ENCODE assay signal across 9 cellular contexts in the genomic region with DNA sequence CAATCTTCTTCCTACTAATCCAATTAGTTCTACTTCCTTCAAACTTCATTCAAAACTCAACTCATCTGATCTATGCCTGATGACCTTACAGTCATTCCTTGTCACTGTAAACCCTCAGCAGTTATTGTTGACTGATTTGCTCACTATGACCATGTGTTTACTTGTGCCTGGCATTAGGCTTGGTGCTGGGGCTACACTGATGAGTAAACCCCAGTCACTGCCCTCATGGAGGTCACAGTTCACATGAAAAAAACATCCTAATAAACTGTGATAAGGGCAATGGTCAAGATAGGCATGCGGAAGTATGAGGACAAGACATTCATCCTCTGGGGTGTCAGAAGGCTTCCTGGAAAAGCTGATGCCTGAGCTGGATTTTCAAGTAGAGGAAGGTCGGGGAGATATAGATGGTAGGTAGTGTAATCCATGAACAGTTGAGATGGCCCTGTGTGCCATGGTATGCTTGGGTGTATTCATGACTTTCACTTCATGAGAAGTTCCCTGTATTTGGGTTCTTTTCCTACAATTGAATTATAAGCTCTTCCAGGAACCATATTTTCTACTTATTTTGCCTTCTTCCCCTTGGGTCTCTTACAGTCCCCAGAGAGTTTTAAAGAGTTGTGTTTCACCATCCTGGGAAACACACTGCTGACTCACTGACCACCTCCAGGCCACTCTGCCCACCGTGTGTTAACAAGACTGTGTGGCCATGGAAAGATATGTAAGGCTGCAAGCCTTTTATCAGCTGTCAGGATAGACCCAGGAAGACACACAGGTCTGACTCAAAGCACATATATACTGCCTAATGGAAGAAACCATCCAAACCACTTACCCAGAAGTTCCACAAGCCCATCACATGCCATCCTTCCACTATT. TPM values are rescaled to one million over a fixed set of nuclear protein-coding genes. Genes with fewer than 3 reads are reported as not detected.
A peak's percentile ranks its signal among the peaks of the same experiment; 100 is the strongest.
DNase-seq lines count a peak whose midpoint lies in the region; TF ChIP-seq lines count a peak whose summit lies in the region.
"Had no signal": no experiment of that assay in that cellular context is flagged by ENCODE, and none has a peak within 500 bp of the region (broad histone marks: within the 10 kb centered on the region; RNA-seq: fewer than 3 reads in every experiment).

No MANE protein-coding gene starts in this region.

- H3K36me3 ChIP-seq in SK-N-MC (ENCODE audit: insufficient read depth, low read length), result no peaks in the 10 kb centered on the region

- H3K9me3 ChIP-seq in SK-N-MC (ENCODE audit: low read depth, low read length), result no peaks in the 10 kb centered on the region

- intact Hi-C loops in lower leg skin (cut with DNase I; ENCODE audit: low total_unique reads), result no loop called here

- DNase-seq in DMS53 (lab: John Stamatoyannopoulos, UW) (peak; percentile 21), DMS53 treated with DMSO at 0.1 percent for 48 hours (lab: John Stamatoyannopoulos, UW; ENCODE audit: unreplicated experiment) (no peak), SK-N-MC (ENCODE audit: low read depth, low spot score) (no peak), fibroblast of peridontal ligament (ENCODE audit: extremely low read depth) (peak; percentile 55), skeletal muscle cell (ENCODE audit: low read depth) (peak; percentile 83), substantia nigra (lab: John Stamatoyannopoulos, UW) (no peak), NCI-H1436 (lab: John Stamatoyannopoulos, UW) (no peak), lower leg skin (ENCODE audit: low spot score in 2 of 2) (no peak)
- DNase-seq: SHP77 treated with DMSO at 0.1 percent for 48 hours had no signal

- TF ChIP-seq POLR2A in lower leg skin (IDR thresholded peaks at IDR 0.05), result no peak

- H3K27ac ChIP-seq in SK-N-MC (peak overlapping the region; percentile 48; the same call in 1 of the 2 replicates), substantia nigra (ENCODE audit: low read depth, low read length, poor library complexity, severe bottlenecking) (no peak overlapping the region)

- 75 to 80% methylated on average over 3 of the region's 3 CpGs for WGBS in lower leg skin, 2 donors

- peak overlapping the region; percentile 51 for H3K4me3 ChIP-seq in SK-N-MC
- no peak overlapping the region for H3K4me3 ChIP-seq in skeletal muscle cell (ENCODE audit: low read depth, low read length)
- H3K4me3 ChIP-seq in lower leg skin (ENCODE audit: low read depth, poor library complexity, severe bottlenecking), result no peak overlapping the region

- TF ChIP-seq CTCF in lower leg skin (IDR thresholded peaks at IDR 0.05), result no peak

- H3K9ac ChIP-seq in SK-N-MC (ENCODE audit: insufficient read length), result no peak overlapping the region

RNA-seq across cellular contexts. Expression of a gene that starts 38.7 kb away (rescaled TPM):
- total RNA-seq in lower leg skin, result 10 to 100 TPM; 29.6 to 57.5 (median 41.9) TPM

Comparison
In these comparisons a context has a peak if more than half of its experiments do, and no peak if none do; other contexts are left out.
1. DNase-seq: peak in DMS53 (single experiment), fibroblast of peridontal ligament (single experiment) and skeletal muscle cell (single experiment); none in DMS53 treated with DMSO at 0.1 percent for 48 hours (single experiment), SK-N-MC (single experiment), substantia nigra (0 of 49), NCI-H1436 (single experiment) and lower leg skin (0 of 2).